34 cellular contexts compared by ENCODE assay signal in genomic region chr2:35915261-35915660, GRCh38.
"Had no signal": no experiment of that assay in that cellular context is flagged by ENCODE, and none has a peak within 500 bp of the region (broad histone marks: within the 10 kb centered on the region; RNA-seq: fewer than 3 reads in every experiment).

No MANE protein-coding gene starts in this region.

- H3K9me3 ChIP-seq: MG63 had no signal

- H3K27me3 ChIP-seq: MG63 had no signal

- H3K4me3 ChIP-seq: MG63 had no signal

- DNase-seq: Karpas-422, Kasumi-1, MG63, MM.1S, MV-4-11, NCI-H1048, NCI-H1092, NCI-H1092 treated with DMSO at 0.1 percent for 48 hours, NCI-H1105, NCI-H1105 treated with DMSO at 0.1 percent for 48 hours, NCI-H1417, NCI-H1417 treated with DMSO at 0.1 percent for 48 hours, NCI-H1436, NCI-H1436 treated with DMSO at 0.1 percent for 48 hours, NCI-H146, NCI-H1694, NCI-H1694 treated with DMSO at 0.1 percent for 48 hours, NCI-H187, NCI-H187 treated with DMSO at 0.1 percent for 48 hours, NCI-H1930, NCI-H2029, NCI-H2029 treated with DMSO at 0.1 percent for 48 hours, NCI-H2081, NCI-H2081 treated with DMSO at 0.1 percent for 48 hours, NCI-H2107, NCI-H2171, NCI-H2171 treated with DMSO at 0.1 percent for 48 hours, NCI-H2227 treated with DMSO at 0.1 percent for 48 hours, NCI-H226, NCI-H345, NCI-H446, NCI-H446 treated with DMSO at 0.1 percent for 48 hours, NCI-H510A, NCI-H510A treated with DMSO at 0.1 percent for 48 hours had no signal

- H3K36me3 ChIP-seq: MG63 had no signal
